ENCODE assay signal across 17 cellular contexts in genomic region chr1:175569117-175569743, GRCh38.
A peak's percentile ranks its signal among the peaks of the same experiment; 100 is the strongest.
DNase-seq lines count a peak whose midpoint lies in the region; ATAC-seq and TF ChIP-seq lines count a peak whose summit lies in the region.
"Had no signal": no experiment of that assay in that cellular context is flagged by ENCODE, and none has a peak within 500 bp of the region (broad histone marks: within the 10 kb centered on the region; RNA-seq: fewer than 3 reads in every experiment).

No MANE protein-coding gene starts in this region.

- H3K56ac ChIP-seq in mesendoderm (ENCODE audit: low read length) = no peak overlapping the region

- H3K79me1 ChIP-seq in mesendoderm (ENCODE audit: low read length) = no peaks in the 10 kb centered on the region

- no peak overlapping the region for H3K27ac Mint-ChIP-seq in GM23338
- H3K27ac Mint-ChIP-seq: HFFc6; T-helper 1 cell treated with Interleukin-12 subunit alpha and Interleukin-12 subunit beta and Interleukin-4 antibody, amounts not matched to agents 30 μg/mL and 1 μg/mL, for 36 hours had no signal

- no peak for ATAC-seq in GM23338
- ATAC-seq in GM21367 (IDR thresholded peaks at IDR 0.05; ENCODE audit: unreplicated experiment) = no peak
- ATAC-seq in HG03520 (IDR thresholded peaks at IDR 0.05; ENCODE audit: unreplicated experiment) = no peak
- ATAC-seq: HepG2 had no signal

- H3K36me3 Mint-ChIP-seq in GM23338 (ENCODE audit: low read depth) = no peaks in the 10 kb centered on the region

- POLR2A ChIA-PET in OCI-LY7 (lab: Charles Lee) = no interaction called here

- no peak overlapping the region for H2BK5ac ChIP-seq in mesendoderm (ENCODE audit: low read length)

- H3K4me1 Mint-ChIP-seq in GM23338 = peaks cover 10% of the 10 kb centered on the region; the same call in 2 of the 3 replicates

- H3K9me3 ChIP-seq in OCI-LY7 (ENCODE audit: low read length) = no peaks in the 10 kb centered on the region
- H3K9me3 ChIP-seq: Peyer's patch had no signal

- peaks cover 13% of the 10 kb centered on the region for H3K27me3 Mint-ChIP-seq in GM23338 (ENCODE audit: insufficient read depth, low read depth, poor library complexity)

- H2BK15ac ChIP-seq in mesendoderm (replicated peaks; ENCODE audit: low read depth) = no peak overlapping the region

- no peak overlapping the region for H3K4me2 ChIP-seq in GM23338
- no peak overlapping the region for H3K4me2 ChIP-seq in OCI-LY7 (ENCODE audit: low read length)
- H3K4me2 ChIP-seq in mesendoderm (ENCODE audit: low read length) = no peak overlapping the region

- no peaks in the 10 kb centered on the region for H3K9me3 Mint-ChIP-seq in GM23338
- H3K9me3 Mint-ChIP-seq: T-helper 1 cell treated with Interleukin-12 subunit alpha and Interleukin-12 subunit beta and Interleukin-4 antibody, amounts not matched to agents 30 μg/mL and 1 μg/mL, for 36 hours had no signal

- H3K4me3 Mint-ChIP-seq in GM23338 = no peak overlapping the region
- H3K4me3 Mint-ChIP-seq: HFFc6; T-helper 1 cell treated with Interleukin-12 subunit alpha and Interleukin-12 subunit beta and Interleukin-4 antibody, amounts not matched to agents 30 μg/mL and 1 μg/mL, for 36 hours had no signal

- no peaks in the 10 kb centered on the region for H3F3A ChIP-seq in GM23338 (replicated peaks; ENCODE audit: low read depth)

- BruUV-seq in OCI-LY7 (replicated peaks; lab: Mats Ljungman, UMichigan) = no TSS peak

- H3K4me3 ChIP-seq in GM06990 (replicated peaks; ENCODE audit: low read depth, low read length) = no peak overlapping the region
- H3K4me3 ChIP-seq in GM23338 = no peak overlapping the region
- no peak overlapping the region for H3K4me3 ChIP-seq in OCI-LY7 (ENCODE audit: low read depth, low read length, poor library complexity, severe bottlenecking)
- no peak overlapping the region for H3K4me3 ChIP-seq in mesendoderm (ENCODE audit: low read length)
- H3K4me3 ChIP-seq: Peyer's patch had no signal

- H3K36me3 ChIP-seq in GM06990 (ENCODE audit: control insufficient read depth, insufficient read depth, low read length) (no peaks in the 10 kb centered on the region), GM23338 (ENCODE audit: insufficient read depth) (no peaks in the 10 kb centered on the region), OCI-LY7 (ENCODE audit: insufficient read depth, low read length) (no peaks in the 10 kb centered on the region), mesendoderm (ENCODE audit: control insufficient read depth, insufficient read depth, low read length) (no peaks in the 10 kb centered on the region)
- H3K36me3 ChIP-seq: Peyer's patch had no signal

- CTCF ChIA-PET in OCI-LY7 (lab: Charles Lee; ENCODE audit: unreplicated experiment) = no interaction called here

- no peak overlapping the region for H4K8ac ChIP-seq in mesendoderm (ENCODE audit: low read depth, low read length)

- H2AK5ac ChIP-seq in mesendoderm (ENCODE audit: low read length) = no peak overlapping the region

- H3K4ac ChIP-seq in mesendoderm (ENCODE audit: low read depth, low read length) = no peak overlapping the region

- TF ChIP-seq CTCF in GM06990 (IDR thresholded peaks at IDR 0.05; ENCODE audit: insufficient read depth, low read length, poor library complexity, severe bottlenecking) = peak; percentile 23
- TF ChIP-seq CTCF in GM23338 (conservative IDR thresholded peaks at IDR 0.05; ENCODE audit: low read depth in 2 of 2) = peak; percentile 33 to 51
- peak; percentile 49 for TF ChIP-seq CTCF in OCI-LY7 (conservative IDR thresholded peaks at IDR 0.05; ENCODE audit: low read length)

- no peak overlapping the region for H2BK120ac ChIP-seq in mesendoderm (ENCODE audit: low read depth, low read length)

- no peak for DNase-seq in GM06990 (ENCODE audit: extremely low read depth, insufficient read length)
- no peak for DNase-seq in GM23338 (ENCODE audit: low spot score)
- no peak for DNase-seq in OCI-LY7 (ENCODE audit: low spot score)
- DNase-seq in mesendoderm = peak; percentile 14
- DNase-seq in stimulated activated CD4-positive, alpha-beta T cell treated with anti-CD3 and anti-CD28 coated beads, Interleukin-4, amount 100 ng/mL, for 4 hours = no peak
- DNase-seq: GOT3; HFFc6; NCI-H1436 treated with DMSO at 0.1 percent for 48 hours; NCI-H226; NCI-H526 treated with DMSO at 0.1 percent for 48 hours; NK-92 treated with Interleukin-12 subunit alpha and Interleukin-12 subunit beta, amount 100 ng/mL, for 24 hours; Peyer's patch; SHP77 had no signal

- no CpG with 5 or more reads among the region's 7 CpGs for WGBS in mesendoderm (ENCODE audit: extremely low coverage, insufficient coverage, low lambda C conversion rate)

- H3K18ac ChIP-seq in mesendoderm (ENCODE audit: low read length) = no peak overlapping the region

- H3K9ac ChIP-seq in mesendoderm (ENCODE audit: low read length) = no peak overlapping the region

- H3K79me2 ChIP-seq in GM23338 (replicated peaks; ENCODE audit: insufficient read depth) (no peaks in the 10 kb centered on the region), OCI-LY7 (ENCODE audit: insufficient read depth, low read depth, low read length) (no peaks in the 10 kb centered on the region), mesendoderm (ENCODE audit: control insufficient read depth, insufficient read depth, low read length) (no peaks in the 10 kb centered on the region)

- no peak overlapping the region for H4K5ac ChIP-seq in mesendoderm (ENCODE audit: low read length)

- H2AFZ ChIP-seq in GM23338 (no peak overlapping the region), OCI-LY7 (ENCODE audit: low read length) (no peak overlapping the region)

- no peak overlapping the region for H3K23ac ChIP-seq in mesendoderm (ENCODE audit: low read length)

- H3K27ac ChIP-seq in GM23338 (ENCODE audit: low read depth) (no peak overlapping the region), OCI-LY7 (ENCODE audit: low read depth, low read length, poor library complexity, severe bottlenecking) (no peak overlapping the region), mesendoderm (ENCODE audit: low read depth, low read length) (no peak overlapping the region)
- H3K27ac ChIP-seq: Peyer's patch had no signal

- H4K20me1 ChIP-seq in GM23338 (replicated peaks; ENCODE audit: insufficient read depth) (no peaks in the 10 kb centered on the region), OCI-LY7 (ENCODE audit: insufficient read depth, low read length) (no peaks in the 10 kb centered on the region)

- intact Hi-C loops in OCI-LY7 (cut with micrococcal nuclease; ENCODE audit: unreplicated experiment) = loop anchor here (5.0 kb wide), 1 partner anchor 188 kb away; no protein-coding TSS in a partner anchor

- peaks cover 13% of the 10 kb centered on the region for H3K4me1 ChIP-seq in GM23338 (ENCODE audit: insufficient read depth)
- no peaks in the 10 kb centered on the region for H3K4me1 ChIP-seq in OCI-LY7 (ENCODE audit: insufficient read depth, low read length, poor library complexity, severe bottlenecking)
- H3K4me1 ChIP-seq in mesendoderm (ENCODE audit: control insufficient read depth, low read depth, low read length) = no peaks in the 10 kb centered on the region
- H3K4me1 ChIP-seq: Peyer's patch had no signal

- H3K27me3 ChIP-seq in GM06990 (replicated peaks; ENCODE audit: control insufficient read depth, insufficient read depth, low read length) = no peaks in the 10 kb centered on the region; the same call in 1 of the 2 replicates
- H3K27me3 ChIP-seq in GM23338 (ENCODE audit: insufficient read depth) = peaks cover 23% of the 10 kb centered on the region
- H3K27me3 ChIP-seq in mesendoderm (ENCODE audit: insufficient read depth, low read length, poor library complexity) = no peaks in the 10 kb centered on the region
- H3K27me3 ChIP-seq: Peyer's patch had no signal

- H3K9me2 ChIP-seq in GM23338 (ENCODE audit: insufficient read depth) (no peaks in the 10 kb centered on the region), OCI-LY7 (ENCODE audit: insufficient read depth, low read length) (no peaks in the 10 kb centered on the region)

TF ChIP-seq in GM23338, 12 proteins besides CTCF, POLR2A, EP300 and RAD21 (continues in another document):
- TF ChIP-seq REST (IDR thresholded peaks at IDR 0.05; ENCODE audit: unreplicated experiment) = no peak
